ENCODE assay signal across 11 cellular contexts in genomic region chr4:185341841-185342240, GRCh38. TPM values are rescaled to one million over a fixed set of nuclear protein-coding genes. Genes with fewer than 3 reads are reported as not detected.
DNase-seq lines count a peak whose midpoint lies in the region; ATAC-seq lines count a peak whose summit lies in the region.
"Had no signal": no experiment of that assay in that cellular context is flagged by ENCODE, and none has a peak within 500 bp of the region (broad histone marks: within the 10 kb centered on the region; RNA-seq: fewer than 3 reads in every experiment).

No MANE protein-coding gene starts in this region.

- no peaks in the 10 kb centered on the region for H3K27me3 Mint-ChIP-seq in activated CD8-positive, alpha-beta memory T cell treated with anti-CD3 and anti-CD28 coated beads, Interleukin-2, amount 10 ng/mL, durations not matched to agents 7 days and 5 days
- H3K27me3 Mint-ChIP-seq in memory B cell, result no peaks in the 10 kb centered on the region

- peaks cover 39% of the 10 kb centered on the region for H3K4me1 Mint-ChIP-seq in activated CD8-positive, alpha-beta memory T cell treated with anti-CD3 and anti-CD28 coated beads, Interleukin-2, amount 10 ng/mL, durations not matched to agents 7 days and 5 days
- H3K4me1 Mint-ChIP-seq in memory B cell, result peaks cover 50% of the 10 kb centered on the region

- H3K4me3 Mint-ChIP-seq in activated CD8-positive, alpha-beta memory T cell treated with anti-CD3 and anti-CD28 coated beads, Interleukin-2, amount 10 ng/mL, durations not matched to agents 7 days and 5 days, result peak overlapping the region; percentile 47
- peak overlapping the region; percentile 31 for H3K4me3 Mint-ChIP-seq in memory B cell
- H3K4me3 Mint-ChIP-seq: neural progenitor cell had no signal

- no peak for DNase-seq in activated CD8-positive, alpha-beta memory T cell treated with anti-CD3 and anti-CD28 coated beads, Interleukin-2, amount 10 ng/mL, durations not matched to agents 7 days and 5 days
- DNase-seq in activated CD8-positive, alpha-beta memory T cell treated with anti-CD3 and anti-CD28 coated beads, Interleukin-2, amount 50 U/mL, for 4 hours, result no peak
- DNase-seq in memory B cell (ENCODE audit: low spot score in 2 of 2) (no peak), NCI-H2081 (lab: John Stamatoyannopoulos, UW) (no peak), HK-2 (ENCODE audit: unreplicated experiment) (no peak)
- DNase-seq in activated CD4-positive, CD25-positive, alpha-beta regulatory T cell treated with anti-CD3 and anti-CD28 coated beads, Interleukin-2, amount 50 U/mL, for 72 hours, result no peak
- DNase-seq: 8988T, NCI-H2171 had no signal

- H3K27ac Mint-ChIP-seq in activated CD8-positive, alpha-beta memory T cell treated with anti-CD3 and anti-CD28 coated beads, Interleukin-2, amount 10 ng/mL, durations not matched to agents 7 days and 5 days, result peak overlapping the region; percentile 87
- peak overlapping the region; percentile 87 for H3K27ac Mint-ChIP-seq in memory B cell
- H3K27ac Mint-ChIP-seq: neural progenitor cell had no signal

- peaks cover 25% of the 10 kb centered on the region for H3K36me3 Mint-ChIP-seq in activated CD8-positive, alpha-beta memory T cell treated with anti-CD3 and anti-CD28 coated beads, Interleukin-2, amount 10 ng/mL, durations not matched to agents 7 days and 5 days
- peaks cover 43% of the 10 kb centered on the region for H3K36me3 Mint-ChIP-seq in memory B cell

- CTCF ChIA-PET in activated CD8-positive, alpha-beta memory T cell treated with anti-CD3 and anti-CD28 coated beads, Interleukin-2, amount 10 ng/mL, durations not matched to agents 7 days and 5 days (lab: Charles Lee), result interaction anchor here (1.1 to 1.5 kb wide), 3 partner anchors 10 to 199 kb away, joined by 3 to 8 read pairs (median 4); partner anchors contain the start of gene SLC25A4

- peak; percentile 73 for ATAC-seq in activated CD8-positive, alpha-beta memory T cell treated with anti-CD3 and anti-CD28 coated beads, Interleukin-2, amount 10 ng/mL, durations not matched to agents 7 days and 5 days
- peak; percentile 46 for ATAC-seq in GM21528 (IDR thresholded peaks at IDR 0.05; ENCODE audit: low FRiP score, unreplicated experiment)
- peak; percentile 45 for ATAC-seq in HG03159 (IDR thresholded peaks at IDR 0.05; ENCODE audit: unreplicated experiment)
- peak; percentile 34 for ATAC-seq in memory B cell (ENCODE audit: low read depth)

- H3K9me3 Mint-ChIP-seq in activated CD8-positive, alpha-beta memory T cell treated with anti-CD3 and anti-CD28 coated beads, Interleukin-2, amount 10 ng/mL, durations not matched to agents 7 days and 5 days (ENCODE audit: low read depth), result peaks cover 2% of the 10 kb centered on the region
- no peaks in the 10 kb centered on the region for H3K9me3 Mint-ChIP-seq in memory B cell

RNA-seq across cellular contexts. Expression of gene LRP2BP, which starts 53.9 kb away (rescaled TPM):
- 1 to 10 TPM in 1 of 2 experiments, under 1 TPM in 1; 0.73 to 1.3 TPM for total RNA-seq in activated CD8-positive, alpha-beta memory T cell treated with anti-CD3 and anti-CD28 coated beads, Interleukin-2, amount 10 ng/mL, durations not matched to agents 7 days and 5 days

RNA-seq across cellular contexts. Expression of gene ANKRD37, which starts 54.8 kb away (rescaled TPM):
- total RNA-seq in activated CD8-positive, alpha-beta memory T cell treated with anti-CD3 and anti-CD28 coated beads, Interleukin-2, amount 10 ng/mL, durations not matched to agents 7 days and 5 days, result 10 to 100 TPM; 11.8 to 12.5 TPM
